ENCODE assay signal across 1 cellular context in the genomic region with DNA sequence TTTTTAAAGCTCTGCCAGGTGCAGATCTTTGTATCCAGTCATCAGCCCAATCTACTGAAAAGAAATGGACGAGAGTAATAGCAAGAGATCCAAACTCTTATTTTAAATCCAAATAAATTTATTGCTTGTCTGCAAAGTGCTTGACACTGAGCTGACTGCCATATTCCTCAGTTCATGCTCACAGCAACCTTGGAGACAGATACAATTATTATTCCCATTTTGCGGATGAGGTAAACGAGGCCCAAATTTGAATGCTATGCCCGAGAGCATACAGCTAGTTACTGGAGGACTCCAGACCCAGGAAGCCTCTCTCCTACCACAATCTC.
TF ChIP-seq lines count a peak whose summit lies in the region.

No MANE protein-coding gene starts in this region.

TF ChIP-seq in IMR-90, 13 proteins besides CTCF, POLR2A, EP300 and RAD21 (continued from another document):
- no peak for TF ChIP-seq BHLHE40 (IDR thresholded peaks at IDR 0.05; ENCODE audit: low read depth, low read length)
- no peak for TF ChIP-seq CHD1 (IDR thresholded peaks at IDR 0.05; ENCODE audit: low read depth, low read length)
- no peak for TF ChIP-seq MAZ (IDR thresholded peaks at IDR 0.05; ENCODE audit: borderline replicate concordance, low read depth, low read length)
- TF ChIP-seq NFE2L2 (IDR thresholded peaks at IDR 0.05; ENCODE audit: low read depth, low read length), result no peak
- TF ChIP-seq MXI1 (IDR thresholded peaks at IDR 0.05; ENCODE audit: borderline replicate concordance, low read depth, low read length), result no peak
- TF ChIP-seq, protein P1, sequence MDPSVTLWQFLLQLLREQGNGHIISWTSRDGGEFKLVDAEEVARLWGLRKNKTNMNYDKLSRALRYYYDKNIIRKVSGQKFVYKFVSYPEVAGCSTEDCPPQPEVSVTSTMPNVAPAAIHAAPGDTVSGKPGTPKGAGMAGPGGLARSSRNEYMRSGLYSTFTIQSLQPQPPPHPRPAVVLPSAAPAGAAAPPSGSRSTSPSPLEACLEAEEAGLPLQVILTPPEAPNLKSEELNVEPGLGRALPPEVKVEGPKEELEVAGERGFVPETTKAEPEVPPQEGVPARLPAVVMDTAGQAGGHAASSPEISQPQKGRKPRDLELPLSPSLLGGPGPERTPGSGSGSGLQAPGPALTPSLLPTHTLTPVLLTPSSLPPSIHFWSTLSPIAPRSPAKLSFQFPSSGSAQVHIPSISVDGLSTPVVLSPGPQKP (IDR thresholded peaks at IDR 0.05; ENCODE audit: borderline replicate concordance, low read depth, low read length), result no peak
- TF ChIP-seq SMC3 (IDR thresholded peaks at IDR 0.05; ENCODE audit: low read depth, low read length), result no peak
- TF ChIP-seq, protein P2, sequence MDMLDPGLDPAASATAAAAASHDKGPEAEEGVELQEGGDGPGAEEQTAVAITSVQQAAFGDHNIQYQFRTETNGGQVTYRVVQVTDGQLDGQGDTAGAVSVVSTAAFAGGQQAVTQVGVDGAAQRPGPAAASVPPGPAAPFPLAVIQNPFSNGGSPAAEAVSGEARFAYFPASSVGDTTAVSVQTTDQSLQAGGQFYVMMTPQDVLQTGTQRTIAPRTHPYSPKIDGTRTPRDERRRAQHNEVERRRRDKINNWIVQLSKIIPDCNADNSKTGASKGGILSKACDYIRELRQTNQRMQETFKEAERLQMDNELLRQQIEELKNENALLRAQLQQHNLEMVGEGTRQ (IDR thresholded peaks at IDR 0.05; ENCODE audit: low read depth, low read length), result no peak
- no peak for TF ChIP-seq MAFK (IDR thresholded peaks at IDR 0.05; ENCODE audit: low read depth, low read length)
- TF ChIP-seq RCOR1 (IDR thresholded peaks at IDR 0.05; ENCODE audit: insufficient replicate concordance, low read length), result no peak
TF ChIP-seq in IMR-90: peak in this region for 0.
